In the genomic region with DNA sequence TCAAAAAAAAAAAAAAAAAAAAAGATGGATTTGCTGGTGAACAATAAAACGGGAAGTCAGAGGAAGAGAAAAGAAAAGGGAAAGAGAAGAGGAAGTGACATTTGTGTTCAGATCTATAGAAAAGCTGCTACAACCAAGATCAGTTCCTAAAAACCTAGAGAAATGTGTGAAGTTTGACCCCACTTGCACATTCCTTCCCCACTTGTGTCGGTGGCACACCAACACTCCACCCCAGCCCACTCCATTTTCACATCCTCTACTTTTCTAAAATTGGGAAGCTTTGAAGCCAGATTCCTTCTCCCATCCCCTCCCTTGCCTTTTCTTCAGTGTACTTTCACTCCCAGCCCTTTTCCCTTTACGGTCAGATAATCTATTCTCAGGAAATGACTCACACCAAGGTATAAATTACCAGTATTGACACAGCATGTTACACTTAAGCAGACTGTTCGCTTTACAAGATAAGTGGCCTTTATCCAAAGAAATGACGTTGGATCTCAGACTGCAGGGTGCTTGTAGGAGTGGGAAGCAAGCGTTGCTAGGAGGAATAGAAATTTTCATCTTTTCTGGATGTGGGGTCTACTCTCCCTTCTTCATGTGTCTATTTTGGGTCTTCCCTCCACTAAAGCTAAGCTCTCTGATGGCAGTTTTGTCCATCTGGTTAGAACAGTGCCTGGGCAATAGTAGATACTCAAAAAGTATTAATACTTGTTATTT, we compare ENCODE assay signal across 8 cellular contexts.
DNase-seq lines count a peak whose midpoint lies in the region; ATAC-seq and TF ChIP-seq lines count a peak whose summit lies in the region.

No MANE protein-coding gene starts in this region.

- no peak for TF ChIP-seq CTCF in WI38 (IDR thresholded peaks at IDR 0.05; ENCODE audit: low read depth, low read length)

- ATAC-seq in GM19467 (IDR thresholded peaks at IDR 0.05; ENCODE audit: unreplicated experiment), result no peak
- no peak for ATAC-seq in GM18502 (IDR thresholded peaks at IDR 0.05; ENCODE audit: poor library complexity, unreplicated experiment)
- ATAC-seq in GM18520 (IDR thresholded peaks at IDR 0.05; ENCODE audit: unreplicated experiment), result no peak

- H3K4me3 ChIP-seq in WI38 (ENCODE audit: low read depth, low read length), result peak overlapping the region; percentile 23; the same call in 1 of the 2 replicates

- peak; percentile 99 for DNase-seq in COLO829 (ENCODE audit: low spot score)
- DNase-seq in NCI-H1436 (lab: John Stamatoyannopoulos, UW), result peak; percentile 81
- DNase-seq in kidney glomerular epithelial cell (lab: John Stamatoyannopoulos, UW), result peak; percentile 94
- no peak for DNase-seq in T-helper 9 cell
